In the genomic region with DNA sequence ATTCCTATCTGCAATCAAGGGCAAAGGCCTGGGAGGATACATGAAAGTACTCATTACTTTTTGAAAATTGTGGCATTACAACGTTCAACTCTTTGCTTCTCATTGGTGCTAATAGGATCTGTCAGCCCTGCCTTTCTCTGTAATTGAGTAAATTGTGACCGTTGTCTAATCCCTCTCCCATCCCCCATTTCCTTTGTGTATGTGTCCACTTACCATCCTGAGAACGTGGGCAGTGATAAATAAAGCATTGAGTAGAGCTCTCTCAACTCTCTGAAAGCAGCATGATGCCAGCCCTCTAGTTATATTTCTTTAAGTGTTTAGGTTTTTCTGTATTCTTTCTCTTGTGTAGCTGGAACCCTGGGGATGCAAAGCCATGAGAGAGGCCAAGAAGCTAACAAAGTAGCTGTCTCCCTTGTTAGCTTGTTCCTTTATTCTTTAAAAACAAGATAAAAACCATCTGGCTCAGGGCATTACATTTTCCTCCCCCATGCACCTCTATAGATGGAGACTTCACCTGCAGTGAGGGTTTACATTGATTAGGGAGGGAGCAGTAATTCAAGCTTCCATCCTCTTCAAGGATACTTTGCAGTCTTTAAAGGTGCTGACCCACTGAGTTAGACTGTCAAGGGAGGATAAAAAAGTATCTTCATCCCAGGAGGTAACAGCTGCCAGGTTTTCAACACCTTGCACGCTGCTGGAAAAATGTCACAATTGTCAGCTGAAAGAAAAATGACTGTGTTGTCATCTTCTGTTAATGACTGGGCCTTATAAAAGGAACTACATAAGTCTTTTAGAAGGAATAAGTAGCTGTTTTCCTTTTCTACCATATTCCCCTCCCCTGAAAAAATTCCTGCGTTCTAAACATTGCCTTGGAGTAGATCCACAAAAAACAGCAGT, we compare ENCODE assay signal across 19 cellular contexts.
DNase-seq lines count a peak whose midpoint lies in the region; ATAC-seq, FAIRE-seq and TF ChIP-seq lines count a peak whose summit lies in the region.
"Had no signal": no experiment of that assay in that cellular context is flagged by ENCODE, and none has a peak within 500 bp of the region (broad histone marks: within the 10 kb centered on the region; RNA-seq: fewer than 3 reads in every experiment).

No MANE protein-coding gene starts in this region.

- TF ChIP-seq POLR2A in K562 (conservative IDR thresholded peaks at IDR 0.05) = no peak

- H3K4me2 ChIP-seq in K562 (ENCODE audit: insufficient read depth, low read length) = no peak overlapping the region
- H3K4me2 ChIP-seq: BLaER1 had no signal

- TF ChIP-seq CTCF in right atrium auricular region (IDR thresholded peaks at IDR 0.05) (no peak), K562 (IDR thresholded peaks at IDR 0.05 in 2 of 3, conservative IDR thresholded peaks at IDR 0.05 in 1 of 3; ENCODE audit: insufficient read depth in 2 of 3, low read depth in 1 of 3, low read length in 3 of 3) (no peak), type B pancreatic cell (conservative IDR thresholded peaks at IDR 0.05) (no peak)

- POLR2A ChIA-PET in K562 (lab: Yijun Ruan, JAX) = interaction anchor here (0.6 to 2.8 kb wide), 5 partner anchors 13 to 284 kb away, joined by 4 to 10 read pairs (median 5); no protein-coding TSS in a partner anchor
- POLR2A ChIA-PET in T-cell (lab: Charles Lee) = interaction anchor here in 1 of 2 donors (0.6 kb wide), 1 partner anchor 508 kb away, joined by 5 read pairs; no protein-coding TSS in a partner anchor

- no peak overlapping the region for H3K27ac Mint-ChIP-seq in type B pancreatic cell
- no peak overlapping the region for H3K27ac Mint-ChIP-seq in T-cell
- H3K27ac Mint-ChIP-seq: activated CD8-positive, alpha-beta T cell treated with anti-CD3 and anti-CD28 coated beads, Interleukin-2, amount 10 ng/mL, durations not matched to agents 7 days and 5 days; activated naive CD4-positive, alpha-beta T cell treated with anti-CD3 and anti-CD28 coated beads, Interleukin-2, amount 50 U/mL, for 24 hours; activated T-cell treated with anti-CD3 and anti-CD28 coated beads, Interleukin-2, amount 50 U/mL, for 24 hours had no signal

- TF ChIP-seq EP300 in K562 (IDR thresholded peaks at IDR 0.05; ENCODE audit: low read length) = no peak

- in situ Hi-C loops in K562 (cut with MboI) = no loop called here

- no peak for TF ChIP-seq RAD21 in K562 (CRISPR knock-in tag; conservative IDR thresholded peaks at IDR 0.05 in 1 of 2, IDR thresholded peaks at IDR 0.05 in 1 of 2)

- H3K36me3 Mint-ChIP-seq in type B pancreatic cell = no peaks in the 10 kb centered on the region
- H3K36me3 Mint-ChIP-seq in T-cell = peaks cover 2% of the 10 kb centered on the region

- ATAC-seq in left ventricle myocardium superior (peak; percentile 16), K562 (no peak), GM19395 (IDR thresholded peaks at IDR 0.05; ENCODE audit: unreplicated experiment) (no peak), T-cell (replicated peaks in 1 of 4) (no peak), GM19452 (IDR thresholded peaks at IDR 0.05; ENCODE audit: unreplicated experiment) (no peak)

- no peak overlapping the region for H3K9ac ChIP-seq in K562 (ENCODE audit: insufficient read depth in 1 of 2, low read depth in 2 of 2, low read length in 2 of 2)
- H3K9ac ChIP-seq: BLaER1 had no signal

- H3K4me3 Mint-ChIP-seq in type B pancreatic cell (peak overlapping the region; percentile 34), T-cell (no peak overlapping the region)
- H3K4me3 Mint-ChIP-seq: activated CD8-positive, alpha-beta T cell treated with anti-CD3 and anti-CD28 coated beads, Interleukin-2, amount 10 ng/mL, durations not matched to agents 7 days and 5 days; activated naive CD4-positive, alpha-beta T cell treated with anti-CD3 and anti-CD28 coated beads, Interleukin-2, amount 50 U/mL, for 24 hours; activated T-cell treated with anti-CD3 and anti-CD28 coated beads, Interleukin-2, amount 50 U/mL, for 24 hours had no signal

- no peaks in the 10 kb centered on the region for H3K79me2 ChIP-seq in K562 (ENCODE audit: control insufficient read depth, insufficient read depth, low read length)

- 38% methylated on average over 5 of the region's 5 CpGs for WGBS in K562 (ENCODE audit: insufficient coverage, low coverage, missing lambda C conversion rate)

- H3K9me3 ChIP-seq in right atrium auricular region = no peaks in the 10 kb centered on the region
- no peaks in the 10 kb centered on the region for H3K9me3 ChIP-seq in K562 (replicated peaks; ENCODE audit: control insufficient read depth, insufficient read depth, low read depth, low read length)
- H3K9me3 ChIP-seq: A549, ascending aorta, BLaER1, left lung, mucosa of descending colon, Peyer's patch, testis had no signal

- H3K4me1 ChIP-seq in right atrium auricular region (peaks cover 0 to 23% of the 10 kb centered on the region in 2 donors), K562 (replicated peaks in 1 of 2; ENCODE audit: control insufficient read depth in 2 of 2, insufficient read depth in 2 of 2, low read length in 2 of 2) (peaks cover 0 to 2% of the 10 kb centered on the region in 2 experiments; a peak in 2 of 5 replicates)
- H3K4me1 ChIP-seq: A549, BLaER1, Peyer's patch had no signal

- CTCF ChIA-PET in K562 (lab: Yijun Ruan, JAX; ENCODE audit: low intra/inter-chr PET ratio) (interaction anchor here (0.7 to 1.8 kb wide), 6 partner anchors 24 to 1422 kb away, joined by 3 to 8 read pairs (median 3); no protein-coding TSS in a partner anchor), T-cell (lab: Charles Lee) (interaction anchor here (0.5 to 3.7 kb wide), 28 partner anchors 10 to 300 kb away, joined by 3 to 21 read pairs (median 4); no protein-coding TSS in a partner anchor)

- no peak overlapping the region for H2AFZ ChIP-seq in K562 (ENCODE audit: low read depth, low read length)

- H3K36me3 ChIP-seq in right atrium auricular region = no peaks in the 10 kb centered on the region
- no peaks in the 10 kb centered on the region for H3K36me3 ChIP-seq in K562 (ENCODE audit: control insufficient read depth, insufficient read depth, low read length)
- H3K36me3 ChIP-seq: ascending aorta, left lung had no signal

- BruUV-seq in K562 (replicated peaks; lab: Mats Ljungman, UMichigan) = no TSS peak

- H3K27ac ChIP-seq in right atrium auricular region (no peak overlapping the region), K562 (ENCODE audit: extremely low read depth, low read depth, low read length) (no peak overlapping the region)
- H3K27ac ChIP-seq: A549, ascending aorta, BLaER1, left lung, Peyer's patch, SK-N-MC, testis had no signal

- DNase-seq in left ventricle myocardium superior (no peak), right atrium auricular region (ENCODE audit: low spot score) (no peak), NCI-H345 treated with DMSO at 0.1 percent for 48 hours (lab: John Stamatoyannopoulos, UW; ENCODE audit: unreplicated experiment) (peak; percentile 21), K562 (ENCODE audit: extremely low read depth in 1 of 4, low spot score in 3 of 4) (no peak), type B pancreatic cell (ENCODE audit: extremely low spot score, unreplicated experiment) (no peak), T-cell (no peak)
- DNase-seq: activated T-cell treated with anti-CD3 and anti-CD28 coated beads, Interleukin-2, amount 50 U/mL, for 24 hours; left lung; testis had no signal

- no peaks in the 10 kb centered on the region for H4K20me1 ChIP-seq in K562 (replicated peaks; ENCODE audit: control insufficient read depth, insufficient read depth, low read length)

- H3K9me3 Mint-ChIP-seq in type B pancreatic cell (no peaks in the 10 kb centered on the region), T-cell (no peaks in the 10 kb centered on the region)
- H3K9me3 Mint-ChIP-seq: activated naive CD4-positive, alpha-beta T cell treated with anti-CD3 and anti-CD28 coated beads, Interleukin-2, amount 50 U/mL, for 24 hours; activated T-cell treated with anti-CD3 and anti-CD28 coated beads, Interleukin-2, amount 50 U/mL, for 24 hours had no signal

- H3K4me3 ChIP-seq in right atrium auricular region (no peak overlapping the region), K562 (no peak overlapping the region)
- H3K4me3 ChIP-seq: A549, ascending aorta, BLaER1, left lung, mucosa of descending colon, Peyer's patch, SK-N-MC, testis had no signal

- no peaks in the 10 kb centered on the region for H3K9me1 ChIP-seq in K562 (ENCODE audit: control insufficient read depth, insufficient read depth, low read length)

- intact Hi-C loops in left ventricle myocardium superior (cut with micrococcal nuclease) = no loop called here
- intact Hi-C loops in K562 (cut with micrococcal nuclease) = no loop called here

- H3K27me3 ChIP-seq in right atrium auricular region (no peaks in the 10 kb centered on the region), K562 (ENCODE audit: control insufficient read depth in 2 of 2, insufficient read depth in 2 of 2, low read length in 2 of 2) (no peaks in the 10 kb centered on the region)
- H3K27me3 ChIP-seq: ascending aorta, BLaER1, left lung, Peyer's patch, testis had no signal

- peaks cover 22% of the 10 kb centered on the region for H3K4me1 Mint-ChIP-seq in type B pancreatic cell (ENCODE audit: unreplicated experiment)
- H3K4me1 Mint-ChIP-seq in T-cell = peaks cover 6 to 9% (median 9%) of the 10 kb centered on the region in 3 donors

- no peak for FAIRE-seq in K562 (lab: Jason Lieb, UNC)
- FAIRE-seq: A549 had no signal

- H3K27me3 Mint-ChIP-seq in type B pancreatic cell = no peaks in the 10 kb centered on the region
- no peaks in the 10 kb centered on the region for H3K27me3 Mint-ChIP-seq in T-cell
- H3K27me3 Mint-ChIP-seq: activated naive CD4-positive, alpha-beta T cell treated with anti-CD3 and anti-CD28 coated beads, Interleukin-2, amount 50 U/mL, for 24 hours; activated T-cell treated with anti-CD3 and anti-CD28 coated beads, Interleukin-2, amount 50 U/mL, for 24 hours had no signal

TF ChIP-seq in K562, 482 proteins besides CTCF, POLR2A, EP300 and RAD21 (continues in another document):
- TF ChIP-seq MEIS2 (IDR thresholded peaks at IDR 0.05; ENCODE audit: partially characterized antibody) = peak; percentile 6
